21 cellular contexts compared by ENCODE assay signal in the genomic region with DNA sequence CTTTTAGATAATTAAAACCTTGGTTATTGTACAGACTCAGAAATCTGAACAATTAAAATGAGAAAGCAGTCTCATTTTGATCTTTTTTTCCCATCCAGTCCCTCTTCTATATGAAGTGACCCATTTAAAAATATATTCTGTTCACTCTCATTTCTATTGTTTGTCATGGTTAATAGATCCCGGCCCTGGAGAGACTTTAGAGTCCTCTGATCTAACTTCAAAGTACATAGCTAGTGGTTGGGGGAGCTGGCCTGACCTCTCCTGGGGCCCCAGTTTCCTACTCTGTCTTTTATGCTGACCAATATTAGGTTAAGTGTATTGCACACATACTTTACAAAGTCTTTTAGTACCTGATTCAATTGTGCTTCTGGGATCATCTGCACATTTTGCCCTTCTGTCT.
"Had no signal": no experiment of that assay in that cellular context is flagged by ENCODE, and none has a peak within 500 bp of the region (broad histone marks: within the 10 kb centered on the region; RNA-seq: fewer than 3 reads in every experiment).

No MANE protein-coding gene starts in this region.

- H3K27ac ChIP-seq: esophagus muscularis mucosa, foreskin keratinocyte, heart left ventricle, left lung, lower lobe of right lung had no signal

- ATAC-seq: foreskin keratinocyte, gastroesophageal sphincter, left lung, lower lobe of right lung, mucosa of descending colon had no signal

- H3K4me3 Mint-ChIP-seq: mesothelial cell of epicardium had no signal

- H3K4me1 ChIP-seq: foreskin keratinocyte, left lung, lower lobe of right lung had no signal

- H3K4me1 Mint-ChIP-seq: mesothelial cell of epicardium had no signal

- H3K4me3 ChIP-seq: dorsolateral prefrontal cortex, esophagus muscularis mucosa, gastroesophageal sphincter, heart left ventricle, left lung, lower lobe of right lung, mucosa of descending colon had no signal

- FAIRE-seq: colon, endothelial cell of umbilical vein, frontal cortex, islet of Langerhans, keratinocyte had no signal

- H3K27ac Mint-ChIP-seq: mesothelial cell of epicardium had no signal

- H3K27me3 ChIP-seq: dorsolateral prefrontal cortex, esophagus muscularis mucosa, foreskin keratinocyte, gastroesophageal sphincter, heart left ventricle, left lung had no signal

- H3K9me3 ChIP-seq: esophagus muscularis mucosa, gastroesophageal sphincter, heart left ventricle, left lung, lower lobe of right lung, mucosa of descending colon had no signal

- H3K9me3 Mint-ChIP-seq: mesothelial cell of epicardium had no signal

- DNase-seq: dermis blood vessel endothelial cell; dorsolateral prefrontal cortex; effector CD4-positive, alpha-beta T cell; effector memory CD4-positive, alpha-beta T cell; foreskin keratinocyte; heart left ventricle; hippocampal formation; left cardiac atrium; left lung; left ventricle myocardium superior; lower lobe of right lung; mesenchymal stem cell; mucosa of descending colon had no signal
